ENCODE assay signal across 1 cellular context in the genomic region with DNA sequence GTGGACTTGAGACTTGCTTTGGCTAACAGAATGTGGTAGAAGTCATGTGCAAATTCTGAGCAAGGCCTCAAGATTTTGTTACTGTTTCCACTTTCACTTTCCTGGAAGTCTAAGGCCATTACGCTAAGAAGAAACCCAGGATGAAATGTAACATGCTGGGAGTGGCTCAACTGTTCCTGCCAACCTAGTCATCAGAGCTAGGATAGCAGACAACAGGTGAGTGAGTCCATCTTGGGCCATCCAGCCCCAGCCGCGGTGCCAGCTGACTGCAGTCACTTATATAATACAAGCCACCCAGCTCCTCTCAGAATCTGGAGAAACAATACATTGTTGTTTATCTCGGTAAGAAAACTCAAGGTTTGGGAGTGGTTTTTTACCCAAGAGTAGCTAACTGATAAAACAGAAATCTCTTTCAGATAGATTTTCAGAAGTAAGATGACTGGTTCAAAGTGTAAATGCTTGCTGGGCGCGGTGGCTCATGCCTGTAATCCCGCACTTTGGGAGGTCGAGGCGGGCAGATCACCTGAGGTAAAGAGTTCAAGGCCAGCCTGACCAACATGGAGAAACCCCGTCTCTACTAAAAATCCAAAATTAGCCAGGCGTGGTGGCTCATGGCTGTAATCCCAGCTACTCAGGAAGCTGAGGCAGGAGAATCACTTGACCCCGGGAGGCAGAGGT.
TF ChIP-seq lines count a peak whose summit lies in the region.

No MANE protein-coding gene starts in this region.

TF ChIP-seq in K562, 482 proteins besides CTCF, POLR2A, EP300 and RAD21:
- TF ChIP-seq U2AF1 (optimal IDR thresholded peaks at IDR 0.05; ENCODE audit: low read depth, low read length) (no peak), ZNF589 (CRISPR knock-in tag; IDR thresholded peaks at IDR 0.05; ENCODE audit: low read depth) (0 out of 2 replicates have a peak, but pooled peaks have one; percentile 8), ZNF740 (CRISPR knock-in tag; IDR thresholded peaks at IDR 0.05) (no peak), ZNF740 (tag; IDR thresholded peaks at IDR 0.05) (no peak), ZFX (CRISPR knock-in tag; IDR thresholded peaks at IDR 0.05) (no peak), FOXK1 (CRISPR knock-in tag; IDR thresholded peaks at IDR 0.05; ENCODE audit: borderline replicate concordance) (no peak), ZNF766 (CRISPR knock-in tag; conservative IDR thresholded peaks at IDR 0.05) (0 out of 2 replicates have a peak, but pooled peaks have one; percentile 3), RHOXF2B (CRISPR knock-in tag; conservative IDR thresholded peaks at IDR 0.05) (no peak), HMG20B (CRISPR knock-in tag; IDR thresholded peaks at IDR 0.05) (no peak), PTTG1 (tag; IDR thresholded peaks at IDR 0.05; ENCODE audit: low read depth) (no peak), STAG1 (CRISPR knock-in tag; IDR thresholded peaks at IDR 0.05; ENCODE audit: borderline replicate concordance) (no peak)
- TF ChIP-seq, protein P1, sequence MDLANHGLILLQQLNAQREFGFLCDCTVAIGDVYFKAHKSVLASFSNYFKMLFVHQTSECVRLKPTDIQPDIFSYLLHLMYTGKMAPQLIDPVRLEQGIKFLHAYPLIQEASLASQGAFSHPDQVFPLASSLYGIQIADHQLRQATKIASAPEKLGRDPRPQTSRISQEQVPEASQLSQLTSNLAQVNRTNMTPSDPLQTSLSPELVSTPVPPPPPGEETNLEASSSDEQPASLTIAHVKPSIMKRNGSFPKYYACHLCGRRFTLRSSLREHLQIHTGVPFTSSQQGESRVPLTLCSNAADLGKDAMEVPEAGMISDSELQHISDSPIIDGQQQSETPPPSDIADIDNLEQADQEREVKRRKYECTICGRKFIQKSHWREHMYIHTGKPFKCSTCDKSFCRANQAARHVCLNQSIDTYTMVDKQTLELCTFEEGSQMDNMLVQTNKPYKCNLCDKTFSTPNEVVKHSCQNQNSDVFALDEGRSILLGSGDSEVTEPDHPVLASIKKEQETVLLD (IDR thresholded peaks at IDR 0.05) = no peak
- TF ChIP-seq, protein P2, sequence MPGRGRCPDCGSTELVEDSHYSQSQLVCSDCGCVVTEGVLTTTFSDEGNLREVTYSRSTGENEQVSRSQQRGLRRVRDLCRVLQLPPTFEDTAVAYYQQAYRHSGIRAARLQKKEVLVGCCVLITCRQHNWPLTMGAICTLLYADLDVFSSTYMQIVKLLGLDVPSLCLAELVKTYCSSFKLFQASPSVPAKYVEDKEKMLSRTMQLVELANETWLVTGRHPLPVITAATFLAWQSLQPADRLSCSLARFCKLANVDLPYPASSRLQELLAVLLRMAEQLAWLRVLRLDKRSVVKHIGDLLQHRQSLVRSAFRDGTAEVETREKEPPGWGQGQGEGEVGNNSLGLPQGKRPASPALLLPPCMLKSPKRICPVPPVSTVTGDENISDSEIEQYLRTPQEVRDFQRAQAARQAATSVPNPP (IDR thresholded peaks at IDR 0.05; ENCODE audit: borderline replicate concordance, insufficient read depth, insufficient read length) = no peak
